In genomic region chr4:15702941-15703403, GRCh38 we compare ENCODE assay signal across 9 cellular contexts. TPM values are rescaled to one million over a fixed set of nuclear protein-coding genes. Genes with fewer than 3 reads are reported as not detected.
DNase-seq lines count a peak whose midpoint lies in the region; ATAC-seq and TF ChIP-seq lines count a peak whose summit lies in the region.
"Had no signal": no experiment of that assay in that cellular context is flagged by ENCODE, and none has a peak within 500 bp of the region (broad histone marks: within the 10 kb centered on the region; RNA-seq: fewer than 3 reads in every experiment).

A gene with protein sequence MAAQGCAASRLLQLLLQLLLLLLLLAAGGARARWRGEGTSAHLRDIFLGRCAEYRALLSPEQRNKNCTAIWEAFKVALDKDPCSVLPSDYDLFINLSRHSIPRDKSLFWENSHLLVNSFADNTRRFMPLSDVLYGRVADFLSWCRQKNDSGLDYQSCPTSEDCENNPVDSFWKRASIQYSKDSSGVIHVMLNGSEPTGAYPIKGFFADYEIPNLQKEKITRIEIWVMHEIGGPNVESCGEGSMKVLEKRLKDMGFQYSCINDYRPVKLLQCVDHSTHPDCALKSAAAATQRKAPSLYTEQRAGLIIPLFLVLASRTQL (plus strand): TSS chr4:15703065. CDS start chr4:15703145, 80 bp downstream.

- TF ChIP-seq CTCF in colonic mucosa (IDR thresholded peaks at IDR 0.05): no peak

- no peaks in the 10 kb centered on the region for H3K36me3 ChIP-seq in colonic mucosa

- H3K4me3 ChIP-seq in colonic mucosa: peak within 1 kb of the TSS; percentile 39
- H3K4me3 ChIP-seq: SK-N-MC had no signal

- no peaks in the 10 kb centered on the region for H3K27me3 ChIP-seq in colonic mucosa

- peak within 1 kb of the TSS; percentile 27 for H3K27ac ChIP-seq in colonic mucosa
- H3K27ac ChIP-seq: SK-N-MC had no signal

- no peaks in the 10 kb centered on the region for H3K9me3 ChIP-seq in colonic mucosa

- DNase-seq in activated CD4-positive, alpha-beta T cell treated with anti-CD3 and anti-CD28 coated beads for 1 hour: peak; percentile 31
- DNase-seq in colonic mucosa: peak; percentile 89
- peak; percentile 83 to 87 for DNase-seq in left colon
- peak; percentile 33 to 40 for DNase-seq in stimulated activated CD4-positive, alpha-beta T cell treated with anti-CD3 and anti-CD28 coated beads, Interleukin-4, amount 100 ng/mL, for 48 hours (ENCODE audit: low read depth in 2 of 2)
- DNase-seq in NCI-H446 treated with DMSO at 0.1 percent for 48 hours (lab: John Stamatoyannopoulos, UW): no peak

- peak within 1 kb of the TSS; percentile 48 to 58 for H3K9ac ChIP-seq in colonic mucosa (ENCODE audit: low read depth in 2 of 2, low read length in 2 of 2)

- peak; percentile 74 for ATAC-seq in GM18502 (IDR thresholded peaks at IDR 0.05; ENCODE audit: poor library complexity, unreplicated experiment)
- peak; percentile 86 for ATAC-seq in HG03432 (IDR thresholded peaks at IDR 0.05; ENCODE audit: unreplicated experiment)
- peak; percentile 94 for ATAC-seq in left colon
- ATAC-seq in HG03439 (IDR thresholded peaks at IDR 0.05; ENCODE audit: unreplicated experiment): no peak

- intact Hi-C loops in colonic mucosa (cut with DNase I) (no loop called here), left colon (cut with DNase I, micrococcal nuclease) (no loop called here)

- H3K4me1 ChIP-seq in colonic mucosa: peaks cover 4% of the 10 kb centered on the region

RNA-seq across cellular contexts. Expression of the gene that starts here (rescaled TPM):
- total RNA-seq in colonic mucosa (10 to 100 TPM in 1 of 2 donors, 1 to 10 TPM in 1; 9.2 to 12.4 TPM), left colon (10 to 100 TPM; 11.4 to 11.9 TPM)
